In the genomic region with DNA sequence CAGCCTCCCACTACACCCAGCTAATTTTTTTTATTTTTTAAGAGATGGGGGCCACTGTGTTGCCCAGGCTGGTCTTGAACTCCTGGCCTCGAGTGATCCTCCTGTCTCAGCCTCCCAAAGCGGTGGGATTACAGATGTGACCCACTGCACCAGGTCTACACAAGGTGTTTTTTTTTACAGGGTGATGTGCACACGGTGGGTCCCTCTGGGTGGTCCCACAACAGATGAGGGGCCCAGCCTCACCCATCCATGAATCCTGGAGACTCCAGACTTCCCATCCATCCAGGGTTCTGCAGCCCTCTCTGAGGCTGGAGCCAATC, we compare ENCODE assay signal across 8 cellular contexts. TPM values are rescaled to one million over a fixed set of nuclear protein-coding genes. Genes with fewer than 3 reads are reported as not detected.
A peak's percentile ranks its signal among the peaks of the same experiment; 100 is the strongest.
DNase-seq lines count a peak whose midpoint lies in the region; FAIRE-seq and TF ChIP-seq lines count a peak whose summit lies in the region.

No MANE protein-coding gene starts in this region.

- TF ChIP-seq CTCF in kidney (IDR thresholded peaks at IDR 0.05; ENCODE audit: borderline replicate concordance, extremely low read depth, insufficient read depth) (no peak), suprapubic skin (IDR thresholded peaks at IDR 0.05) (no peak)

- peaks cover 54% of the 10 kb centered on the region for H3K27me3 Mint-ChIP-seq in T-helper 2 cell treated with Interferon-gamma antibody and Interleukin-4, amounts not matched to agents 5 μg/mL and 100 μg/mL, for 36 hours (ENCODE audit: low read depth)
- H3K27me3 Mint-ChIP-seq in activated T-helper 2 cell treated with anti-CD3 and anti-CD28 coated beads, Interferon-gamma antibody, Interleukin-2, Interleukin-4, amounts not matched to agents 10 μg/mL and 5 μg/mL and 100 μg/mL, durations not matched to agents 14 hours and 24 hours and 36 hours (ENCODE audit: low read depth) = peaks cover 39% of the 10 kb centered on the region

- no peaks in the 10 kb centered on the region for H3K27me3 ChIP-seq in suprapubic skin

- peaks cover 0 to 4% of the 10 kb centered on the region in 2 donors for H3K36me3 ChIP-seq in kidney (ENCODE audit: control insufficient read depth in 1 of 2, insufficient read depth in 2 of 2, low read length in 2 of 2)
- H3K36me3 ChIP-seq in suprapubic skin = peaks cover 23% of the 10 kb centered on the region

- peak overlapping the region; percentile 57 for H3K27ac Mint-ChIP-seq in T-helper 2 cell treated with Interferon-gamma antibody and Interleukin-4, amounts not matched to agents 5 μg/mL and 100 μg/mL, for 36 hours
- no peak overlapping the region for H3K27ac Mint-ChIP-seq in activated T-helper 2 cell treated with anti-CD3 and anti-CD28 coated beads, Interferon-gamma antibody, Interleukin-2, Interleukin-4, amounts not matched to agents 10 μg/mL and 5 μg/mL and 100 μg/mL, durations not matched to agents 14 hours and 24 hours and 36 hours

- H3K4me1 Mint-ChIP-seq in T-helper 2 cell treated with Interferon-gamma antibody and Interleukin-4, amounts not matched to agents 5 μg/mL and 100 μg/mL, for 36 hours (ENCODE audit: low read depth) = peaks cover 31% of the 10 kb centered on the region
- peaks cover 34% of the 10 kb centered on the region for H3K4me1 Mint-ChIP-seq in activated T-helper 2 cell treated with anti-CD3 and anti-CD28 coated beads, Interferon-gamma antibody, Interleukin-2, Interleukin-4, amounts not matched to agents 10 μg/mL and 5 μg/mL and 100 μg/mL, durations not matched to agents 14 hours and 24 hours and 36 hours (ENCODE audit: low read depth)

- no peaks in the 10 kb centered on the region for H3K9me3 ChIP-seq in kidney (ENCODE audit: control insufficient read depth in 1 of 2, low read length in 2 of 2)
- H3K9me3 ChIP-seq in suprapubic skin = no peaks in the 10 kb centered on the region

- peak overlapping the region in 1 of 2 donors; percentile 58 for H3K9ac ChIP-seq in kidney (ENCODE audit: low read length in 2 of 2)

- H3K4me3 Mint-ChIP-seq in T-helper 2 cell treated with Interferon-gamma antibody and Interleukin-4, amounts not matched to agents 5 μg/mL and 100 μg/mL, for 36 hours = peak overlapping the region; percentile 61
- H3K4me3 Mint-ChIP-seq in activated T-helper 2 cell treated with anti-CD3 and anti-CD28 coated beads, Interferon-gamma antibody, Interleukin-2, Interleukin-4, amounts not matched to agents 10 μg/mL and 5 μg/mL and 100 μg/mL, durations not matched to agents 14 hours and 24 hours and 36 hours (ENCODE audit: low read depth) = peak overlapping the region; percentile 37

- FAIRE-seq in kidney (lab: Jason Lieb, UNC) = no peak

- DNase-seq in T-helper 2 cell treated with Interferon-gamma antibody and Interleukin-4, amounts not matched to agents 5 μg/mL and 100 μg/mL, for 36 hours (ENCODE audit: low spot score) = no peak
- DNase-seq in T-helper 2 cell (no peak), kidney (no peak), suprapubic skin (ENCODE audit: low spot score in 2 of 2) (no peak), RPMI8226 (no peak), cortex of kidney (lab: John Stamatoyannopoulos, UW) (no peak), occipital lobe (lab: John Stamatoyannopoulos, UW) (no peak)
- no peak for DNase-seq in activated T-helper 2 cell treated with anti-CD3 and anti-CD28 coated beads, Interferon-gamma antibody, Interleukin-2, Interleukin-4, amounts not matched to agents 10 μg/mL and 5 μg/mL and 100 μg/mL, durations not matched to agents 14 hours and 24 hours and 36 hours (ENCODE audit: low spot score)

- intact Hi-C loops in activated T-helper 2 cell treated with anti-CD3 and anti-CD28 coated beads, Interferon-gamma antibody, Interleukin-2, Interleukin-4, amounts not matched to agents 10 μg/mL and 5 μg/mL and 100 μg/mL, durations not matched to agents 14 hours and 24 hours and 36 hours (cut with micrococcal nuclease) = no loop called here
- intact Hi-C loops in kidney (cut with DNase I) = no loop called here

- H3K4me1 ChIP-seq in kidney (ENCODE audit: control insufficient read depth in 1 of 2, insufficient read depth in 1 of 2, low read depth in 1 of 2, low read length in 2 of 2) (peaks cover 0 to 6% of the 10 kb centered on the region in 2 donors), suprapubic skin (peaks cover 37% of the 10 kb centered on the region)

- H3K9me3 Mint-ChIP-seq in T-helper 2 cell treated with Interferon-gamma antibody and Interleukin-4, amounts not matched to agents 5 μg/mL and 100 μg/mL, for 36 hours = no peaks in the 10 kb centered on the region
- no peaks in the 10 kb centered on the region for H3K9me3 Mint-ChIP-seq in activated T-helper 2 cell treated with anti-CD3 and anti-CD28 coated beads, Interferon-gamma antibody, Interleukin-2, Interleukin-4, amounts not matched to agents 10 μg/mL and 5 μg/mL and 100 μg/mL, durations not matched to agents 14 hours and 24 hours and 36 hours

- peak overlapping the region; percentile 74 to 84 for H3K27ac ChIP-seq in kidney (ENCODE audit: low read depth in 2 of 2, low read length in 2 of 2)
- H3K27ac ChIP-seq in suprapubic skin = peak overlapping the region; percentile 89

- H3K4me3 ChIP-seq in kidney (ENCODE audit: low read length in 2 of 2) (peak overlapping the region in 1 of 2 donors; percentile 52), suprapubic skin (peak overlapping the region; percentile 74)

- H3K36me3 Mint-ChIP-seq in T-helper 2 cell treated with Interferon-gamma antibody and Interleukin-4, amounts not matched to agents 5 μg/mL and 100 μg/mL, for 36 hours (ENCODE audit: low read depth) = peaks cover 35% of the 10 kb centered on the region
- H3K36me3 Mint-ChIP-seq in activated T-helper 2 cell treated with anti-CD3 and anti-CD28 coated beads, Interferon-gamma antibody, Interleukin-2, Interleukin-4, amounts not matched to agents 10 μg/mL and 5 μg/mL and 100 μg/mL, durations not matched to agents 14 hours and 24 hours and 36 hours (ENCODE audit: low read depth) = peaks cover 30% of the 10 kb centered on the region

- WGBS in suprapubic skin = 60% methylated on average over 3 of the region's 3 CpGs

- TF ChIP-seq EP300 in suprapubic skin (IDR thresholded peaks at IDR 0.05) = no peak

- TF ChIP-seq POLR2A in suprapubic skin (IDR thresholded peaks at IDR 0.05) = no peak

RNA-seq across cellular contexts. Expression of gene KLF2, which starts 0.6 kb away (rescaled TPM):
- 2.4 and 2.7 TPM in 2 replicates for total RNA-seq in activated T-helper 2 cell treated with anti-CD3 and anti-CD28 coated beads, Interferon-gamma antibody, Interleukin-2, Interleukin-4, amounts not matched to agents 10 μg/mL and 5 μg/mL and 100 μg/mL, durations not matched to agents 14 hours and 24 hours and 36 hours
- total RNA-seq in kidney (131 TPM), suprapubic skin (10 to 100 TPM; 27.0 to 41.1 (median 36.9) TPM), occipital lobe (3.1 TPM)
- 114 TPM for polyA plus RNA-seq in kidney (ENCODE audit: insufficient read depth, low read depth, low replicate concordance)
